Comparison of ENCODE assay signal across 18 cellular contexts in the genomic region with DNA sequence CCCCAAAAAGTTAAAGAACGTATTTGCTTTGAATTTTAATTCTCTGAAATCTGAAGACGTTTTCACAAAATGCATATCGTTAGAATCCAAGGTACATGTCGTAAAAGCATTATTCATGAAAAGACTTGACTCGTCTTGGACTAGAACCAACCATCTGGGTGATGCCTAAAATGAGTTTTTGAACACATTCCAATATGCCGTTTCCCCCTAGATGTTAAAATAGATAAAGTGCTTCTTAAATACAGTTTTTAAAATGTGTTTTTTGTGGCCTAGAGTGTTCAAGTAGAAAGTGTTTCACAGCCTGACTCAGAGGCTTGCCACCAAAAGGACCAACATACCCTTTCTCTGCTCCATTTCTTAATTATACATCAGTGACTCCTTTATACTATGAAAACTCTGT. TPM values are rescaled to one million over a fixed set of nuclear protein-coding genes. Genes with fewer than 3 reads are reported as not detected.
A peak's percentile ranks its signal among the peaks of the same experiment; 100 is the strongest.
DNase-seq lines count a peak whose midpoint lies in the region; ATAC-seq, FAIRE-seq and TF ChIP-seq lines count a peak whose summit lies in the region.
"Had no signal": no experiment of that assay in that cellular context is flagged by ENCODE, and none has a peak within 500 bp of the region (broad histone marks: within the 10 kb centered on the region; RNA-seq: fewer than 3 reads in every experiment).

No MANE protein-coding gene starts in this region.

- H3K27me3 ChIP-seq in bronchial epithelial cell (ENCODE audit: control insufficient read depth, insufficient read depth, low read length): no peaks in the 10 kb centered on the region
- H3K27me3 ChIP-seq: right lobe of liver, suprapubic skin had no signal

- H3K27ac Mint-ChIP-seq in stimulated activated naive CD8-positive, alpha-beta T cell treated with anti-CD3 and anti-CD28 coated beads, Interleukin-15, amount 100 ng/mL, for 72 hours: no peak overlapping the region

- DNase-seq in Daoy (ENCODE audit: low read depth) (peak; percentile 10), NCI-H1694 treated with DMSO at 0.1 percent for 48 hours (lab: John Stamatoyannopoulos, UW) (peak; percentile 64), bronchial epithelial cell (ENCODE audit: low read depth) (peak; percentile 30), middle frontal gyrus (ENCODE audit: extremely low spot score, low spot score) (peak; percentile 20), NCI-H2196 (lab: John Stamatoyannopoulos, UW; ENCODE audit: unreplicated experiment) (no peak)
- no peak for DNase-seq in stimulated activated naive CD8-positive, alpha-beta T cell treated with anti-CD3 and anti-CD28 coated beads, Interleukin-15, amount 100 ng/mL, for 72 hours
- DNase-seq: activated CD4-positive, alpha-beta T cell treated with anti-CD3 and anti-CD28 coated beads for 1 hour; activated gamma-delta T cell treated with Interleukin-2 at 50 U/mL for 16 hours; dermis blood vessel endothelial cell; hippocampal formation; mucosa of descending colon; MV-4-11; occipital lobe; right lobe of liver; SIG-M5; stimulated activated CD4-positive, alpha-beta T cell treated with anti-CD3 and anti-CD28 coated beads, Interleukin-2, amount 100 ng/mL, for 24 hours had no signal

- no peak overlapping the region for H3K4me3 ChIP-seq in bronchial epithelial cell (ENCODE audit: low read depth, low read length)
- H3K4me3 ChIP-seq: mucosa of descending colon, right lobe of liver, suprapubic skin had no signal

- H3K27me3 Mint-ChIP-seq in stimulated activated naive CD8-positive, alpha-beta T cell treated with anti-CD3 and anti-CD28 coated beads, Interleukin-15, amount 100 ng/mL, for 72 hours: peaks cover 5% of the 10 kb centered on the region

- no peaks in the 10 kb centered on the region for H3K9me3 Mint-ChIP-seq in stimulated activated naive CD8-positive, alpha-beta T cell treated with anti-CD3 and anti-CD28 coated beads, Interleukin-15, amount 100 ng/mL, for 72 hours

- H3K4me1 Mint-ChIP-seq in stimulated activated naive CD8-positive, alpha-beta T cell treated with anti-CD3 and anti-CD28 coated beads, Interleukin-15, amount 100 ng/mL, for 72 hours: no peaks in the 10 kb centered on the region

- no peak for TF ChIP-seq CTCF in bronchial epithelial cell (IDR thresholded peaks at IDR 0.05; ENCODE audit: insufficient read depth, low read length, severe bottlenecking)

- H3K4me3 Mint-ChIP-seq in stimulated activated naive CD8-positive, alpha-beta T cell treated with anti-CD3 and anti-CD28 coated beads, Interleukin-15, amount 100 ng/mL, for 72 hours: no peak overlapping the region

- no peak for FAIRE-seq in bronchial epithelial cell (lab: Jason Lieb, UNC)

- H3K36me3 ChIP-seq in bronchial epithelial cell (ENCODE audit: control insufficient read depth, insufficient read depth, low read length): no peaks in the 10 kb centered on the region
- H3K36me3 ChIP-seq: right lobe of liver, suprapubic skin had no signal

- ATAC-seq in GM19023 (IDR thresholded peaks at IDR 0.05; ENCODE audit: unreplicated experiment): no peak
- no peak for ATAC-seq in stimulated activated naive CD8-positive, alpha-beta T cell treated with anti-CD3 and anti-CD28 coated beads, Interleukin-15, amount 100 ng/mL, for 72 hours
- ATAC-seq: mucosa of descending colon, right lobe of liver had no signal

RNA-seq across cellular contexts. Expression of a gene that starts 48.6 kb away (rescaled TPM):
- 0.33 and 0.63 TPM in 2 replicates for total RNA-seq in Daoy (2014; rRNA removed; shearing (Covaris generic))
- 5.3 and 7.0 TPM in 2 replicates for total RNA-seq in bronchial epithelial cell

Comparison
In these comparisons a context has a peak if more than half of its experiments do, and no peak if none do; other contexts are left out.
1. DNase-seq: peak in Daoy (single experiment), NCI-H1694 treated with DMSO at 0.1 percent for 48 hours (single experiment), bronchial epithelial cell (single experiment) and middle frontal gyrus (single experiment); none in stimulated activated naive CD8-positive, alpha-beta T cell treated with anti-CD3 and anti-CD28 coated beads, Interleukin-15, amount 100 ng/mL, for 72 hours (0 of 2) and NCI-H2196 (single experiment).